Comparison of ENCODE assay signal across 2 cellular contexts in genomic region chrX:113539599-113540356, GRCh38.
TF ChIP-seq lines count a peak whose summit lies in the region.

No MANE protein-coding gene starts in this region.

TF ChIP-seq in GM23338, 12 proteins besides CTCF, POLR2A, EP300 and RAD21:
- TF ChIP-seq ZNF462 (CRISPR knock-in tag; IDR thresholded peaks at IDR 0.05) = peak; percentile 70; the same call in 1 of the 2 replicates
- no peak for TF ChIP-seq REST (IDR thresholded peaks at IDR 0.05; ENCODE audit: unreplicated experiment)

TF ChIP-seq in H1, 55 proteins besides CTCF, POLR2A, EP300 and RAD21 (continued from another document):
- TF ChIP-seq HDAC2 (IDR thresholded peaks at IDR 0.05; ENCODE audit: borderline replicate concordance in 1 of 2, low read depth in 2 of 2, low read length in 2 of 2) (no peak), NRF1 (IDR thresholded peaks at IDR 0.05; ENCODE audit: low read depth, low read length) (no peak), CBX5 (IDR thresholded peaks at IDR 0.05; ENCODE audit: low read depth, low read length) (no peak), CHD1 (IDR thresholded peaks at IDR 0.05; ENCODE audit: low read depth, low read length) (no peak), GABPA (IDR thresholded peaks at IDR 0.05; ENCODE audit: borderline replicate concordance, insufficient read depth, low read length) (no peak), BRCA1 (IDR thresholded peaks at IDR 0.05; ENCODE audit: low read depth, low read length) (no peak), KDM5A (IDR thresholded peaks at IDR 0.05; ENCODE audit: low read length) (no peak), POU5F1 (IDR thresholded peaks at IDR 0.05; ENCODE audit: low read depth, low read length) (no peak)
